Comparison of ENCODE assay signal across 33 cellular contexts in genomic region chr18:48700222-48700845, GRCh38.
"Had no signal": no experiment of that assay in that cellular context is flagged by ENCODE, and none has a peak within 500 bp of the region (broad histone marks: within the 10 kb centered on the region; RNA-seq: fewer than 3 reads in every experiment).

No MANE protein-coding gene starts in this region.

- H3K36me3 ChIP-seq: cardiac muscle cell, MG63 had no signal

- H3K27me3 Mint-ChIP-seq: activated B cell treated with CpG ODN at 0.5 μM for 24 hours; activated CD4-positive, alpha-beta memory T cell treated with anti-CD3 and anti-CD28 coated beads, Interleukin-2, amount 10 ng/mL, durations not matched to agents 7 days and 5 days; activated naive CD8-positive, alpha-beta T cell; T-cell had no signal

- H3K27me3 ChIP-seq: cardiac muscle cell, MG63 had no signal

- ATAC-seq: activated T-cell treated with anti-CD3 and anti-CD28 coated beads, Interleukin-2, amount 50 U/mL, for 4 hours; Panc1; Right ventricle myocardium inferior; T-cell had no signal

- H3K9me3 ChIP-seq: MG63 had no signal

- H3K9me3 Mint-ChIP-seq: activated B cell treated with CpG ODN at 0.5 μM for 24 hours; activated CD4-positive, alpha-beta memory T cell treated with anti-CD3 and anti-CD28 coated beads, Interleukin-2, amount 10 ng/mL, durations not matched to agents 7 days and 5 days; activated T-cell treated with anti-CD3 and anti-CD28 coated beads, Interleukin-2, amount 50 U/mL, for 4 hours; brain; T-cell had no signal

- DNase-seq: activated B cell treated with CpG ODN at 0.5 μM for 24 hours; activated CD4-positive, alpha-beta memory T cell treated with anti-CD3 and anti-CD28 coated beads, Interleukin-2, amount 10 ng/mL, durations not matched to agents 7 days and 5 days; activated CD4-positive, alpha-beta T cell treated with anti-CD3 and anti-CD28 coated beads for 1 hour; activated CD4-positive, alpha-beta T cell treated with anti-CD3 and anti-CD28 coated beads, Interleukin-2, amount 50 U/mL, for 1 hour; activated CD8-positive, alpha-beta memory T cell treated with anti-CD3 and anti-CD28 coated beads, Interleukin-2, amount 50 U/mL, for 48 hours; activated effector memory CD4-positive, alpha-beta T cell treated with anti-CD3 and anti-CD28 coated beads, Interleukin-2, amount 50 U/mL, for 16 hours; activated naive CD4-positive, alpha-beta T cell treated with Interleukin-2 at 50 U/mL for 16 hours; activated T-cell treated with anti-CD3 and anti-CD28 coated beads, Interleukin-2, amount 50 U/mL, for 4 hours; amygdala; MG63; MV-4-11; NCI-H1092 treated with DMSO at 0.1 percent for 48 hours; NCI-H1417 treated with DMSO at 0.1 percent for 48 hours; NCI-H1694; NCI-H2029; NCI-H2107; NCI-H2171 treated with DMSO at 0.1 percent for 48 hours; NCI-H226; NCI-H526 treated with DMSO at 0.1 percent for 48 hours; NK-92 treated with Interleukin-12 subunit alpha and Interleukin-12 subunit beta, amount 100 ng/mL, for 24 hours; OCI-M1; RPMI8226; T-cell; T-helper 2 cell; T1000 had no signal

- H3K27ac ChIP-seq: cardiac muscle cell, SK-N-MC had no signal

- H3K4me3 ChIP-seq: cardiac muscle cell, MG63, SK-N-MC had no signal

- FAIRE-seq: astrocyte, TTC549 had no signal

- H3K4me3 Mint-ChIP-seq: activated B cell treated with CpG ODN at 0.5 μM for 24 hours; activated CD4-positive, alpha-beta memory T cell treated with anti-CD3 and anti-CD28 coated beads, Interleukin-2, amount 10 ng/mL, durations not matched to agents 7 days and 5 days; activated naive CD8-positive, alpha-beta T cell; activated T-cell treated with anti-CD3 and anti-CD28 coated beads, Interleukin-2, amount 50 U/mL, for 4 hours; brain; T-cell had no signal

- H3K27ac Mint-ChIP-seq: activated B cell treated with CpG ODN at 0.5 μM for 24 hours; activated CD4-positive, alpha-beta memory T cell treated with anti-CD3 and anti-CD28 coated beads, Interleukin-2, amount 10 ng/mL, durations not matched to agents 7 days and 5 days; activated naive CD8-positive, alpha-beta T cell; brain; T-cell had no signal

- H3K36me3 Mint-ChIP-seq: activated naive CD8-positive, alpha-beta T cell; T-cell had no signal
